In the genomic region with DNA sequence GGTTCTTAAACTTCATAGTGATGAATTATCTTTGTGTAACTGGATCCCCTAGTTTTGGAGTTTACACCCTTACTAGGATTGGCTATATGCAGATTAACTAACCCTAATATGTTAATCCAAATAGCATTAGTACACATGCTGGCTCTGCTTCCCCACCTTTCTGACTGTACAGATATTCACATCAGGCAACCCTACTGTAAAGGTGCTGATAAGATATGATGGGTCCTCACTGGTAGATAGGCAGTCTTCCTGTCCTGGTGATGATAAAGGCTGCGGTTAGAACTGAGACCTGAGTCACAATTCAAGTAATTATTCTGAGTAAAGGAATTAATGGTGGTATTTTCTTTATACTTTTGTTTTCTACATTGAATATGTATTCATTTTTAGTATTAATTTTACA, we compare ENCODE assay signal across 1 cellular context.
TF ChIP-seq lines count a peak whose summit lies in the region.

No MANE protein-coding gene starts in this region.

TF ChIP-seq in K562, 482 proteins besides CTCF, POLR2A, EP300 and RAD21 (continued from another document and continues in another):
- TF ChIP-seq TBL1XR1 (IDR thresholded peaks at IDR 0.05; ENCODE audit: low read length in 2 of 2), result peak; percentile 35 to 91; a peak in 3 of 4 replicates
- no peak for TF ChIP-seq LARP7 (IDR thresholded peaks at IDR 0.05)
- peak; percentile 65 to 67; a peak in 3 of 4 replicates for TF ChIP-seq FOXK2 (conservative IDR thresholded peaks at IDR 0.05 in 1 of 2, IDR thresholded peaks at IDR 0.05 in 1 of 2; ENCODE audit: low read depth in 2 of 2)
- no peak for TF ChIP-seq SMAD1 (IDR thresholded peaks at IDR 0.05; ENCODE audit: low read depth, low read length, partially characterized antibody)
- no peak for TF ChIP-seq POU5F1 (IDR thresholded peaks at IDR 0.05; ENCODE audit: borderline replicate concordance, low read depth, low read length, partially characterized antibody)
- TF ChIP-seq NCOA4 (IDR thresholded peaks at IDR 0.05; ENCODE audit: partially characterized antibody), result no peak
- peak; percentile 57 for TF ChIP-seq SMAD4 (CRISPR knock-in tag; conservative IDR thresholded peaks at IDR 0.05)
- no peak for TF ChIP-seq POLR3A (IDR thresholded peaks at IDR 0.05; ENCODE audit: borderline replicate concordance, extremely low read depth, insufficient read depth, insufficient read length)
- TF ChIP-seq TCF3 (CRISPR knock-in tag; IDR thresholded peaks at IDR 0.05), result peak; percentile 91
- TF ChIP-seq OTX1 (CRISPR knock-in tag; IDR thresholded peaks at IDR 0.05), result no peak
- no peak for TF ChIP-seq IFI16 (CRISPR knock-in tag; IDR thresholded peaks at IDR 0.05)
- no peak for TF ChIP-seq DNMT1 (IDR thresholded peaks at IDR 0.05)
- TF ChIP-seq MTA2 (IDR thresholded peaks at IDR 0.05; ENCODE audit: low read depth), result peak; percentile 93
- TF ChIP-seq NFIC (IDR thresholded peaks at IDR 0.05), result peak; percentile 91
- no peak for TF ChIP-seq HMG20B (CRISPR knock-in tag; IDR thresholded peaks at IDR 0.05)
- peak; percentile 83 for TF ChIP-seq ZNF766 (CRISPR knock-in tag; conservative IDR thresholded peaks at IDR 0.05)
- TF ChIP-seq ZBTB8A (IDR thresholded peaks at IDR 0.05; ENCODE audit: partially characterized antibody), result no peak
- no peak for TF ChIP-seq EHMT2 (IDR thresholded peaks at IDR 0.05)
- TF ChIP-seq, protein P1, sequence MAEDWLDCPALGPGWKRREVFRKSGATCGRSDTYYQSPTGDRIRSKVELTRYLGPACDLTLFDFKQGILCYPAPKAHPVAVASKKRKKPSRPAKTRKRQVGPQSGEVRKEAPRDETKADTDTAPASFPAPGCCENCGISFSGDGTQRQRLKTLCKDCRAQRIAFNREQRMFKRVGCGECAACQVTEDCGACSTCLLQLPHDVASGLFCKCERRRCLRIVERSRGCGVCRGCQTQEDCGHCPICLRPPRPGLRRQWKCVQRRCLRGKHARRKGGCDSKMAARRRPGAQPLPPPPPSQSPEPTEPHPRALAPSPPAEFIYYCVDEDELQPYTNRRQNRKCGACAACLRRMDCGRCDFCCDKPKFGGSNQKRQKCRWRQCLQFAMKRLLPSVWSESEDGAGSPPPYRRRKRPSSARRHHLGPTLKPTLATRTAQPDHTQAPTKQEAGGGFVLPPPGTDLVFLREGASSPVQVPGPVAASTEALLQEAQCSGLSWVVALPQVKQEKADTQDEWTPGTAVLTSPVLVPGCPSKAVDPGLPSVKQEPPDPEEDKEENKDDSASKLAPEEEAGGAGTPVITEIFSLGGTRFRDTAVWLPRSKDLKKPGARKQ (CRISPR knock-in tag; IDR thresholded peaks at IDR 0.05), result no peak
- TF ChIP-seq, protein P2, sequence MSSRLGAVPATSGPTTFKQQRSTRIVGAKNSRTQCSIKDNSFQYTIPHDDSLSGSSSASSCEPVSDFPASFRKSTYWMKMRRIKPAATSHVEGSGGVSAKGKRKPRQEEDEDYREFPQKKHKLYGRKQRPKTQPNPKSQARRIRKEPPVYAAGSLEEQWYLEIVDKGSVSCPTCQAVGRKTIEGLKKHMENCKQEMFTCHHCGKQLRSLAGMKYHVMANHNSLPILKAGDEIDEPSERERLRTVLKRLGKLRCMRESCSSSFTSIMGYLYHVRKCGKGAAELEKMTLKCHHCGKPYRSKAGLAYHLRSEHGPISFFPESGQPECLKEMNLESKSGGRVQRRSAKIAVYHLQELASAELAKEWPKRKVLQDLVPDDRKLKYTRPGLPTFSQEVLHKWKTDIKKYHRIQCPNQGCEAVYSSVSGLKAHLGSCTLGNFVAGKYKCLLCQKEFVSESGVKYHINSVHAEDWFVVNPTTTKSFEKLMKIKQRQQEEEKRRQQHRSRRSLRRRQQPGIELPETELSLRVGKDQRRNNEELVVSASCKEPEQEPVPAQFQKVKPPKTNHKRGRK (tag; IDR thresholded peaks at IDR 0.05), result no peak
- TF ChIP-seq, protein P3, sequence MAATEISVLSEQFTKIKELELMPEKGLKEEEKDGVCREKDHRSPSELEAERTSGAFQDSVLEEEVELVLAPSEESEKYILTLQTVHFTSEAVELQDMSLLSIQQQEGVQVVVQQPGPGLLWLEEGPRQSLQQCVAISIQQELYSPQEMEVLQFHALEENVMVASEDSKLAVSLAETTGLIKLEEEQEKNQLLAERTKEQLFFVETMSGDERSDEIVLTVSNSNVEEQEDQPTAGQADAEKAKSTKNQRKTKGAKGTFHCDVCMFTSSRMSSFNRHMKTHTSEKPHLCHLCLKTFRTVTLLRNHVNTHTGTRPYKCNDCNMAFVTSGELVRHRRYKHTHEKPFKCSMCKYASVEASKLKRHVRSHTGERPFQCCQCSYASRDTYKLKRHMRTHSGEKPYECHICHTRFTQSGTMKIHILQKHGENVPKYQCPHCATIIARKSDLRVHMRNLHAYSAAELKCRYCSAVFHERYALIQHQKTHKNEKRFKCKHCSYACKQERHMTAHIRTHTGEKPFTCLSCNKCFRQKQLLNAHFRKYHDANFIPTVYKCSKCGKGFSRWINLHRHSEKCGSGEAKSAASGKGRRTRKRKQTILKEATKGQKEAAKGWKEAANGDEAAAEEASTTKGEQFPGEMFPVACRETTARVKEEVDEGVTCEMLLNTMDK (IDR thresholded peaks at IDR 0.05; ENCODE audit: borderline replicate concordance, insufficient read depth, low read depth, low read length, poor library complexity, severe bottlenecking), result no peak
- TF ChIP-seq RUNX1 (IDR thresholded peaks at IDR 0.05; ENCODE audit: low read depth), result peak; percentile 89
- TF ChIP-seq, protein P4, sequence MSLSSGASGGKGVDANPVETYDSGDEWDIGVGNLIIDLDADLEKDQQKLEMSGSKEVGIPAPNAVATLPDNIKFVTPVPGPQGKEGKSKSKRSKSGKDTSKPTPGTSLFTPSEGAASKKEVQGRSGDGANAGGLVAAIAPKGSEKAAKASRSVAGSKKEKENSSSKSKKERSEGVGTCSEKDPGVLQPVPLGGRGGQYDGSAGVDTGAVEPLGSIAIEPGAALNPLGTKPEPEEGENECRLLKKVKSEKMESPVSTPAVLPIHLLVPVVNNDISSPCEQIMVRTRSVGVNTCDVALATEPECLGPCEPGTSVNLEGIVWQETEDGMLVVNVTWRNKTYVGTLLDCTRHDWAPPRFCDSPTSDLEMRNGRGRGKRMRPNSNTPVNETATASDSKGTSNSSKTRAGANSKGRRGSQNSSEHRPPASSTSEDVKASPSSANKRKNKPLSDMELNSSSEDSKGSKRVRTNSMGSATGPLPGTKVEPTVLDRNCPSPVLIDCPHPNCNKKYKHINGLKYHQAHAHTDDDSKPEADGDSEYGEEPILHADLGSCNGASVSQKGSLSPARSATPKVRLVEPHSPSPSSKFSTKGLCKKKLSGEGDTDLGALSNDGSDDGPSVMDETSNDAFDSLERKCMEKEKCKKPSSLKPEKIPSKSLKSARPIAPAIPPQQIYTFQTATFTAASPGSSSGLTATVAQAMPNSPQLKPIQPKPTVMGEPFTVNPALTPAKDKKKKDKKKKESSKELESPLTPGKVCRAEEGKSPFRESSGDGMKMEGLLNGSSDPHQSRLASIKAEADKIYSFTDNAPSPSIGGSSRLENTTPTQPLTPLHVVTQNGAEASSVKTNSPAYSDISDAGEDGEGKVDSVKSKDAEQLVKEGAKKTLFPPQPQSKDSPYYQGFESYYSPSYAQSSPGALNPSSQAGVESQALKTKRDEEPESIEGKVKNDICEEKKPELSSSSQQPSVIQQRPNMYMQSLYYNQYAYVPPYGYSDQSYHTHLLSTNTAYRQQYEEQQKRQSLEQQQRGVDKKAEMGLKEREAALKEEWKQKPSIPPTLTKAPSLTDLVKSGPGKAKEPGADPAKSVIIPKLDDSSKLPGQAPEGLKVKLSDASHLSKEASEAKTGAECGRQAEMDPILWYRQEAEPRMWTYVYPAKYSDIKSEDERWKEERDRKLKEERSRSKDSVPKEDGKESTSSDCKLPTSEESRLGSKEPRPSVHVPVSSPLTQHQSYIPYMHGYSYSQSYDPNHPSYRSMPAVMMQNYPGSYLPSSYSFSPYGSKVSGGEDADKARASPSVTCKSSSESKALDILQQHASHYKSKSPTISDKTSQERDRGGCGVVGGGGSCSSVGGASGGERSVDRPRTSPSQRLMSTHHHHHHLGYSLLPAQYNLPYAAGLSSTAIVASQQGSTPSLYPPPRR (CRISPR knock-in tag; IDR thresholded peaks at IDR 0.05; ENCODE audit: borderline replicate concordance), result no peak
- no peak for TF ChIP-seq ZFP36 (IDR thresholded peaks at IDR 0.05; ENCODE audit: low read depth, low read length, partially characterized antibody)
- TF ChIP-seq ZBTB49 (CRISPR knock-in tag; IDR thresholded peaks at IDR 0.05; ENCODE audit: borderline replicate concordance), result no peak
- no peak; the same call in 1 of the 2 replicates for TF ChIP-seq ZNF584 (CRISPR knock-in tag; IDR thresholded peaks at IDR 0.05; ENCODE audit: low read depth)
- TF ChIP-seq, protein P5, sequence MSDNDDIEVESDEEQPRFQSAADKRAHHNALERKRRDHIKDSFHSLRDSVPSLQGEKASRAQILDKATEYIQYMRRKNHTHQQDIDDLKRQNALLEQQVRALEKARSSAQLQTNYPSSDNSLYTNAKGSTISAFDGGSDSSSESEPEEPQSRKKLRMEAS (CRISPR knock-in tag; IDR thresholded peaks at IDR 0.05), result no peak
- TF ChIP-seq KDM2B (CRISPR knock-in tag; IDR thresholded peaks at IDR 0.05), result no peak
- no peak for TF ChIP-seq GABPA (tag; conservative IDR thresholded peaks at IDR 0.05; ENCODE audit: low read depth)
- peak in 1 of 2 experiments; percentile 90; a peak in 2 of 4 replicates for TF ChIP-seq ZMIZ1 (IDR thresholded peaks at IDR 0.05; ENCODE audit: low read depth in 2 of 2, low read length in 2 of 2)
- no peak for TF ChIP-seq ATF6 (CRISPR knock-in tag; IDR thresholded peaks at IDR 0.05)
- TF ChIP-seq, protein P6, sequence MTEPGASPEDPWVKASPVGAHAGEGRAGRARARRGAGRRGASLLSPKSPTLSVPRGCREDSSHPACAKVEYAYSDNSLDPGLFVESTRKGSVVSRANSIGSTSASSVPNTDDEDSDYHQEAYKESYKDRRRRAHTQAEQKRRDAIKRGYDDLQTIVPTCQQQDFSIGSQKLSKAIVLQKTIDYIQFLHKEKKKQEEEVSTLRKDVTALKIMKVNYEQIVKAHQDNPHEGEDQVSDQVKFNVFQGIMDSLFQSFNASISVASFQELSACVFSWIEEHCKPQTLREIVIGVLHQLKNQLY (CRISPR knock-in tag; conservative IDR thresholded peaks at IDR 0.05), result no peak
- peak; percentile 56; the same call in 1 of the 2 replicates for TF ChIP-seq RNF2 (IDR thresholded peaks at IDR 0.05)
- TF ChIP-seq RBM15 (IDR thresholded peaks at IDR 0.05; ENCODE audit: insufficient read depth, low read length), result no peak
- no peak for TF ChIP-seq ETS2 (tag; IDR thresholded peaks at IDR 0.05; ENCODE audit: borderline replicate concordance, poor library complexity, severe bottlenecking)
- TF ChIP-seq ZNF75A (CRISPR knock-in tag; IDR thresholded peaks at IDR 0.05), result no peak
- 0 out of 2 replicates have a peak, but pooled peaks have one; percentile 49 for TF ChIP-seq HDAC2 (IDR thresholded peaks at IDR 0.05)
- TF ChIP-seq FOXM1 (IDR thresholded peaks at IDR 0.05; ENCODE audit: low read depth), result peak; percentile 92
- TF ChIP-seq FOXM1 (CRISPR knock-in tag; IDR thresholded peaks at IDR 0.05; ENCODE audit: low read depth), result no peak
- TF ChIP-seq POLR2AphosphoS5 (IDR thresholded peaks at IDR 0.05; ENCODE audit: control insufficient read depth, insufficient read depth, low read depth, low read length), result peak; percentile 96
